19 cellular contexts compared by ENCODE assay signal in genomic region chr2:202052235-202052634, GRCh38. TPM values are rescaled to one million over a fixed set of nuclear protein-coding genes. Genes with fewer than 3 reads are reported as not detected.
DNase-seq lines count a peak whose midpoint lies in the region; ATAC-seq, FAIRE-seq and TF ChIP-seq lines count a peak whose summit lies in the region.
"Had no signal": no experiment of that assay in that cellular context is flagged by ENCODE, and none has a peak within 500 bp of the region (broad histone marks: within the 10 kb centered on the region; RNA-seq: fewer than 3 reads in every experiment).

No MANE protein-coding gene starts in this region.

- H3K36me3 Mint-ChIP-seq in astrocyte (ENCODE audit: low read depth, unreplicated experiment) (no peaks in the 10 kb centered on the region), nephron (ENCODE audit: low read depth) (no peaks in the 10 kb centered on the region)

- H3K4me2 ChIP-seq in astrocyte (ENCODE audit: low read length) = peak overlapping the region; percentile 64
- H3K4me2 ChIP-seq: KMS-11 had no signal

- H4K20me1 ChIP-seq in astrocyte (ENCODE audit: insufficient read depth, low read length) = no peaks in the 10 kb centered on the region

- peaks cover 6% of the 10 kb centered on the region for H3K4me1 ChIP-seq in astrocyte (ENCODE audit: insufficient read depth, low read length)
- H3K4me1 ChIP-seq: HAP-1 had no signal

- H2AFZ ChIP-seq in astrocyte (ENCODE audit: low read depth, low read length) = no peak overlapping the region

- ATAC-seq in left cardiac atrium (no peak), HG03378 (IDR thresholded peaks at IDR 0.05; ENCODE audit: unreplicated experiment) (no peak)

- peaks cover 3% of the 10 kb centered on the region for H3K27me3 ChIP-seq in astrocyte (ENCODE audit: insufficient read depth, low read length)
- H3K27me3 ChIP-seq: MG63 had no signal

- H3K9ac ChIP-seq in astrocyte (ENCODE audit: low read length) = no peak overlapping the region
- H3K9ac ChIP-seq: KMS-11 had no signal

- H3K27ac Mint-ChIP-seq in astrocyte (ENCODE audit: unreplicated experiment) (no peak overlapping the region), nephron (peak overlapping the region in 2 of 3 experiments; percentile 5 to 32)

- DNase-seq in GM12892 (ENCODE audit: insufficient read length) = no peak
- DNase-seq in Kasumi-1 (lab: John Stamatoyannopoulos, UW) = peak; percentile 24 to 28
- no peak for DNase-seq in astrocyte (ENCODE audit: low read depth)
- no peak for DNase-seq in left cardiac atrium
- DNase-seq in HCEC 1CT = no peak
- no peak for DNase-seq in KG1 (lab: John Stamatoyannopoulos, UW)
- DNase-seq: DND-41; NCI-H2029; NCI-H2171; NK-92 treated with Interleukin-12 subunit alpha and Interleukin-12 subunit beta, amount 100 ng/mL, for 24 hours had no signal

- H3K36me3 ChIP-seq in astrocyte (ENCODE audit: insufficient read depth, low read length) = no peaks in the 10 kb centered on the region
- H3K36me3 ChIP-seq: HAP-1, MG63 had no signal

- TF ChIP-seq POLR2A in GM12892 (IDR thresholded peaks at IDR 0.05; ENCODE audit: low read depth, low read length) = no peak

- H3K27ac ChIP-seq in astrocyte (ENCODE audit: low read depth, low read length) = no peak overlapping the region
- H3K27ac ChIP-seq: KMS-11 had no signal

- H3K4me1 Mint-ChIP-seq in astrocyte (ENCODE audit: low read depth, unreplicated experiment) = peaks cover 2% of the 10 kb centered on the region
- peaks cover 29% of the 10 kb centered on the region for H3K4me1 Mint-ChIP-seq in nephron

- H3K9me3 ChIP-seq in astrocyte (ENCODE audit: insufficient read depth, low read depth, low read length) = no peaks in the 10 kb centered on the region
- H3K9me3 ChIP-seq: HAP-1, MG63 had no signal

- H3K79me2 ChIP-seq in astrocyte (ENCODE audit: insufficient read depth, low read length) = no peaks in the 10 kb centered on the region

- FAIRE-seq in GM12892 (lab: Jason Lieb, UNC) (peak; percentile 27), astrocyte (lab: Jason Lieb, UNC) (no peak)
- FAIRE-seq: G401.6 had no signal

- H3K4me3 Mint-ChIP-seq in astrocyte (ENCODE audit: unreplicated experiment) (no peak overlapping the region), nephron (no peak overlapping the region)

- no peak for TF ChIP-seq CTCF in astrocyte (IDR thresholded peaks at IDR 0.05; ENCODE audit: insufficient read depth, low read depth, low read length)
- TF ChIP-seq CTCF in nephron (IDR thresholded peaks at IDR 0.05; ENCODE audit: unreplicated experiment in 3 of 3) = no peak

- H3K27me3 Mint-ChIP-seq in astrocyte (ENCODE audit: low read depth, unreplicated experiment) (peaks cover 28% of the 10 kb centered on the region), nephron (ENCODE audit: low read depth) (peaks cover 3% of the 10 kb centered on the region)

- H3K4me3 ChIP-seq in astrocyte (ENCODE audit: insufficient read depth, low read depth, low read length) = no peak overlapping the region
- H3K4me3 ChIP-seq: HAP-1, MG63 had no signal

- intact Hi-C loops in left cardiac atrium (cut with DNase I) = loop anchor here in 1 of 2 donors (10.0 kb wide), 1 partner anchor 187 kb away; no protein-coding TSS in a partner anchor

- H3K9me3 Mint-ChIP-seq in astrocyte (ENCODE audit: unreplicated experiment) = peaks cover 3% of the 10 kb centered on the region
- H3K9me3 Mint-ChIP-seq in nephron = no peaks in the 10 kb centered on the region

RNA-seq across cellular contexts. Expression of gene FZD7, which starts 18.6 kb away (rescaled TPM):
- polyA plus RNA-seq in GM12892 (2012; ENCODE audit: missing spikeins) = 0.38 TPM
- 61.5 and 65.9 TPM in 2 replicates for total RNA-seq in astrocyte
- 10 to 100 TPM; 12.2 to 18.9 TPM for total RNA-seq in left cardiac atrium

RNA-seq across cellular contexts. Expression of gene KIAA2012, which starts 20.8 kb away (rescaled TPM):
- not detected for polyA plus RNA-seq in GM12892 (2012; ENCODE audit: missing spikeins)
- total RNA-seq in astrocyte (not detected in 2 replicates), left cardiac atrium (not detected)
- total RNA-seq: A673; SK-MEL-5; T-helper 1 cell treated with Interleukin-12 subunit alpha and Interleukin-12 subunit beta and Interleukin-4 antibody, amounts not matched to agents 30 ng/mL and 1 ng/mL, for 36 hours had no signal

Comparison
In these comparisons a context has a peak if more than half of its experiments do, and no peak if none do; other contexts are left out.
1. DNase-seq: peak in Kasumi-1 (2 of 2); none in GM12892 (single experiment), astrocyte (single experiment), left cardiac atrium (single experiment), HCEC 1CT (single experiment) and KG1 (single experiment).